Comparison of ENCODE assay signal across 22 cellular contexts in genomic region chr4:1776521-1777161, GRCh38. TPM values are rescaled to one million over a fixed set of nuclear protein-coding genes. Genes with fewer than 3 reads are reported as not detected.
"Had no signal": no experiment of that assay in that cellular context is flagged by ENCODE, and none has a peak within 500 bp of the region (broad histone marks: within the 10 kb centered on the region; RNA-seq: fewer than 3 reads in every experiment).

No MANE protein-coding gene starts in this region.

- FAIRE-seq: endometrium had no signal

- H3K27me3 ChIP-seq: colonic mucosa, gastrocnemius medialis, heart left ventricle, vagina had no signal

- H3K4me1 Mint-ChIP-seq: activated CD4-positive, alpha-beta T cell treated with anti-CD3 and anti-CD28 coated beads, Interleukin-2, amount 10 ng/mL, durations not matched to agents 24 days and 14 days; activated T-helper 17 cell treated with anti-CD3 and anti-CD28 coated beads, Interleukin-2, amount 50 U/mL, for 72 hours; central memory CD8-positive, alpha-beta T cell had no signal

- H3K27me3 Mint-ChIP-seq: activated CD4-positive, alpha-beta T cell treated with anti-CD3 and anti-CD28 coated beads, Interleukin-2, amount 10 ng/mL, durations not matched to agents 24 days and 14 days; activated CD8-positive, alpha-beta T cell treated with anti-CD3 and anti-CD28 coated beads for 36 hours; activated T-helper 17 cell treated with anti-CD3 and anti-CD28 coated beads, Interleukin-2, amount 50 U/mL, for 72 hours; naive thymus-derived CD4-positive, alpha-beta T cell; stimulated activated naive CD8-positive, alpha-beta T cell treated with anti-CD3 and anti-CD28 coated beads, Interleukin-15, Interleukin-2, amounts not matched to agents 100 ng/mL and 50 ng/mL, for 24 hours had no signal

- H3K4me3 Mint-ChIP-seq: activated CD4-positive, alpha-beta T cell treated with anti-CD3 and anti-CD28 coated beads, Interleukin-2, amount 10 ng/mL, durations not matched to agents 24 days and 14 days; activated CD8-positive, alpha-beta T cell treated with anti-CD3 and anti-CD28 coated beads for 36 hours; activated T-helper 17 cell treated with anti-CD3 and anti-CD28 coated beads, Interleukin-2, amount 50 U/mL, for 72 hours; central memory CD8-positive, alpha-beta T cell; memory B cell; naive thymus-derived CD4-positive, alpha-beta T cell; stimulated activated naive CD8-positive, alpha-beta T cell treated with anti-CD3 and anti-CD28 coated beads, Interleukin-15, Interleukin-2, amounts not matched to agents 100 ng/mL and 50 ng/mL, for 24 hours had no signal

- H3K4me3 ChIP-seq: colonic mucosa, gastrocnemius medialis, heart left ventricle, mucosa of descending colon, psoas muscle, skin epidermis, suprapubic skin, transverse colon, vagina had no signal

- H3K4me1 ChIP-seq: colonic mucosa, gastrocnemius medialis, psoas muscle had no signal

- ATAC-seq: activated CD8-positive, alpha-beta T cell treated with anti-CD3 and anti-CD28 coated beads for 36 hours; activated T-helper 17 cell treated with anti-CD3 and anti-CD28 coated beads, Interleukin-2, amount 50 U/mL, for 72 hours; gastrocnemius medialis; heart left ventricle; left ventricle myocardium superior; psoas muscle; right cardiac atrium had no signal

- H3K9me3 ChIP-seq: colonic mucosa, gastrocnemius medialis, heart left ventricle, mucosa of descending colon, psoas muscle, suprapubic skin, transverse colon, vagina had no signal

- H3K36me3 ChIP-seq: colonic mucosa, gastrocnemius medialis, heart left ventricle, suprapubic skin, transverse colon, vagina had no signal

- H3K27ac Mint-ChIP-seq: activated CD4-positive, alpha-beta T cell treated with anti-CD3 and anti-CD28 coated beads, Interleukin-2, amount 10 ng/mL, durations not matched to agents 24 days and 14 days; activated CD8-positive, alpha-beta T cell treated with anti-CD3 and anti-CD28 coated beads for 36 hours; activated T-helper 17 cell treated with anti-CD3 and anti-CD28 coated beads, Interleukin-2, amount 50 U/mL, for 72 hours; memory B cell; naive thymus-derived CD4-positive, alpha-beta T cell; stimulated activated naive CD8-positive, alpha-beta T cell treated with anti-CD3 and anti-CD28 coated beads, Interleukin-15, Interleukin-2, amounts not matched to agents 100 ng/mL and 50 ng/mL, for 24 hours had no signal

- H3K27ac ChIP-seq: colonic mucosa, gastrocnemius medialis, heart left ventricle, psoas muscle, skin epidermis, suprapubic skin, transverse colon, vagina had no signal

- H3K9me3 Mint-ChIP-seq: activated CD4-positive, alpha-beta T cell treated with anti-CD3 and anti-CD28 coated beads, Interleukin-2, amount 10 ng/mL, durations not matched to agents 24 days and 14 days; activated CD8-positive, alpha-beta T cell treated with anti-CD3 and anti-CD28 coated beads for 36 hours; activated T-helper 17 cell treated with anti-CD3 and anti-CD28 coated beads, Interleukin-2, amount 50 U/mL, for 72 hours; central memory CD8-positive, alpha-beta T cell; memory B cell; naive thymus-derived CD4-positive, alpha-beta T cell; stimulated activated naive CD8-positive, alpha-beta T cell treated with anti-CD3 and anti-CD28 coated beads, Interleukin-15, Interleukin-2, amounts not matched to agents 100 ng/mL and 50 ng/mL, for 24 hours had no signal

- DNase-seq: activated CD4-positive, alpha-beta T cell treated with anti-CD3 and anti-CD28 coated beads, Interleukin-2, amount 10 ng/mL, durations not matched to agents 24 days and 14 days; activated CD8-positive, alpha-beta T cell treated with anti-CD3 and anti-CD28 coated beads for 36 hours; activated naive CD4-positive, alpha-beta T cell treated with Interleukin-2 at 50 U/mL for 16 hours; activated T-cell treated with anti-CD3 and anti-CD28 coated beads, Interleukin-2, amount 50 U/mL, for 1 hour; colonic mucosa; gastrocnemius medialis; heart left ventricle; left ventricle myocardium superior; mucosa of descending colon; naive thymus-derived CD4-positive, alpha-beta T cell; psoas muscle; right cardiac atrium; T-helper 1 cell; transverse colon had no signal

- H3K36me3 Mint-ChIP-seq: memory B cell; naive thymus-derived CD4-positive, alpha-beta T cell had no signal

RNA-seq across cellular contexts. Expression of gene FGFR3, which starts 16.5 kb away (rescaled TPM):
- polyA plus RNA-seq: naive thymus-derived CD4-positive, alpha-beta T cell had no signal
